8 cellular contexts compared by ENCODE assay signal in genomic region chr12:94621662-94622359, GRCh38. TPM values are rescaled to one million over a fixed set of nuclear protein-coding genes. Genes with fewer than 3 reads are reported as not detected.
DNase-seq lines count a peak whose midpoint lies in the region; ATAC-seq and TF ChIP-seq lines count a peak whose summit lies in the region.

No MANE protein-coding gene starts in this region.

- no peaks in the 10 kb centered on the region for H3K4me1 Mint-ChIP-seq in glutamatergic neuron (ENCODE audit: low read depth, unreplicated experiment)

- H3K27ac ChIP-seq in duodenal mucosa (ENCODE audit: low read depth, low read length) (peak overlapping the region; percentile 63), psoas muscle (peak overlapping the region; percentile 56)

- H3K36me3 ChIP-seq in duodenal mucosa (ENCODE audit: control insufficient read depth in 1 of 2, insufficient read depth in 2 of 2, low read length in 2 of 2), result no peaks in the 10 kb centered on the region
- H3K36me3 ChIP-seq in psoas muscle (ENCODE audit: insufficient read depth in 1 of 2, low read depth in 1 of 2), result no peaks in the 10 kb centered on the region

- no peak for TF ChIP-seq CTCF in psoas muscle (IDR thresholded peaks at IDR 0.05)
- TF ChIP-seq CTCF in glutamatergic neuron (IDR thresholded peaks at IDR 0.05; ENCODE audit: partially characterized antibody, unreplicated experiment), result no peak

- no peak overlapping the region for H3K27ac Mint-ChIP-seq in glutamatergic neuron (ENCODE audit: unreplicated experiment)

- H3K4me3 Mint-ChIP-seq in glutamatergic neuron (ENCODE audit: unreplicated experiment), result no peak overlapping the region

- no peaks in the 10 kb centered on the region for H3K27me3 ChIP-seq in duodenal mucosa (ENCODE audit: control insufficient read depth in 1 of 2, insufficient read depth in 2 of 2, low read length in 2 of 2)
- no peaks in the 10 kb centered on the region for H3K27me3 ChIP-seq in psoas muscle (ENCODE audit: insufficient read depth in 3 of 3, low read length in 2 of 3)

- H3K4me1 ChIP-seq in duodenal mucosa (ENCODE audit: control insufficient read depth in 1 of 2, insufficient read depth in 2 of 2, low read length in 2 of 2), result peaks cover 21 to 29% of the 10 kb centered on the region in 2 donors
- H3K4me1 ChIP-seq in psoas muscle, result peaks cover 61% of the 10 kb centered on the region

- no peaks in the 10 kb centered on the region for H3K36me3 Mint-ChIP-seq in glutamatergic neuron (ENCODE audit: unreplicated experiment)

- peak; percentile 6 for DNase-seq in activated CD4-positive, CD25-positive, alpha-beta regulatory T cell treated with anti-CD3 and anti-CD28 coated beads, Interleukin-2, amount 50 U/mL, for 16 hours (ENCODE audit: low read depth, low spot score)
- DNase-seq in activated CD4-positive, CD25-positive, alpha-beta regulatory T cell treated with anti-CD3 and anti-CD28 coated beads, Interleukin-2, amount 50 U/mL, for 72 hours, result no peak
- peak; percentile 74 for DNase-seq in RPMI7951 (ENCODE audit: low read depth)
- no peak for DNase-seq in psoas muscle
- DNase-seq in NCI-H2227 (lab: John Stamatoyannopoulos, UW; ENCODE audit: unreplicated experiment), result no peak
- DNase-seq in glutamatergic neuron, result no peak

- WGBS in psoas muscle, 3 donors, result 31 to 38% (median 37%) methylated on average over 7 of the region's 7 CpGs

- H3K9me3 ChIP-seq in duodenal mucosa (ENCODE audit: control insufficient read depth in 1 of 2, low read length in 2 of 2) (no peaks in the 10 kb centered on the region), psoas muscle (no peaks in the 10 kb centered on the region)

- H3K9me3 Mint-ChIP-seq in glutamatergic neuron (ENCODE audit: unreplicated experiment), result peaks cover 1% of the 10 kb centered on the region

- intact Hi-C loops in psoas muscle (cut with DNase I), result no loop called here

- ATAC-seq in HG02763 (IDR thresholded peaks at IDR 0.05; ENCODE audit: unreplicated experiment) (peak; percentile 88), psoas muscle (peak; percentile 44 to 57 (median 54))

- H3K27me3 Mint-ChIP-seq in glutamatergic neuron (ENCODE audit: unreplicated experiment), result peaks cover 2% of the 10 kb centered on the region

- peak overlapping the region; percentile 39 to 42 for H3K9ac ChIP-seq in duodenal mucosa (ENCODE audit: low read depth in 1 of 2, low read length in 2 of 2)

- peak overlapping the region; percentile 55 to 67 for H3K4me3 ChIP-seq in duodenal mucosa (ENCODE audit: low read depth in 1 of 2, low read length in 2 of 2)
- peak overlapping the region; percentile 37 for H3K4me3 ChIP-seq in psoas muscle

RNA-seq across cellular contexts. Expression of gene TMCC3, which starts 28.5 kb away (rescaled TPM):
- 2.1 and 2.4 TPM in 2 replicates for total RNA-seq in RPMI7951 (2014; rRNA removed; shearing (Covaris generic))
- total RNA-seq in psoas muscle (10 to 100 TPM; 18.2 to 61.6 (median 28.0) TPM), glutamatergic neuron (ENCODE audit: unreplicated experiment) (5.7 TPM)
- 10 to 100 TPM; 10.6 to 32.6 (median 10.8) TPM for polyA plus RNA-seq in psoas muscle

Comparison
In these comparisons a context has a peak if more than half of its experiments do, and no peak if none do; other contexts are left out.
1. DNase-seq: peak in activated CD4-positive, CD25-positive, alpha-beta regulatory T cell treated with anti-CD3 and anti-CD28 coated beads, Interleukin-2, amount 50 U/mL, for 16 hours (single experiment) and RPMI7951 (single experiment); none in activated CD4-positive, CD25-positive, alpha-beta regulatory T cell treated with anti-CD3 and anti-CD28 coated beads, Interleukin-2, amount 50 U/mL, for 72 hours (single experiment), psoas muscle (0 of 2), NCI-H2227 (single experiment) and glutamatergic neuron (single experiment).